In genomic region chr5:141822134-141822533, GRCh38 we compare ENCODE assay signal across 1 cellular context.
TF ChIP-seq lines count a peak whose summit lies in the region.

No MANE protein-coding gene starts in this region.

TF ChIP-seq in HCT116, 20 proteins besides CTCF, POLR2A, EP300 and RAD21:
- no peak for TF ChIP-seq YY1 (IDR thresholded peaks at IDR 0.05; ENCODE audit: extremely low read depth, insufficient replicate concordance, low read depth, low read length)
- TF ChIP-seq ZFX (IDR thresholded peaks at IDR 0.05): no peak
- no peak for TF ChIP-seq EZH2 (IDR thresholded peaks at IDR 0.05)
- no peak for TF ChIP-seq CBX3 (IDR thresholded peaks at IDR 0.05; ENCODE audit: low read depth)
- TF ChIP-seq MAX (IDR thresholded peaks at IDR 0.05): no peak
- no peak for TF ChIP-seq JUND (IDR thresholded peaks at IDR 0.05)
- TF ChIP-seq ZBTB33 (IDR thresholded peaks at IDR 0.05; ENCODE audit: extremely low read depth, insufficient replicate concordance, low read length): no peak
- no peak for TF ChIP-seq SP1 (IDR thresholded peaks at IDR 0.05; ENCODE audit: low read depth)
- no peak for TF ChIP-seq TCF7L2 (IDR thresholded peaks at IDR 0.05; ENCODE audit: borderline replicate concordance, extremely low read depth, insufficient read depth, insufficient read length)
